In genomic region chr14:74457511-74457910, GRCh38 we compare ENCODE assay signal across 29 cellular contexts. TPM values are rescaled to one million over a fixed set of nuclear protein-coding genes. Genes with fewer than 3 reads are reported as not detected.
"Had no signal": no experiment of that assay in that cellular context is flagged by ENCODE, and none has a peak within 500 bp of the region (broad histone marks: within the 10 kb centered on the region; RNA-seq: fewer than 3 reads in every experiment).

No MANE protein-coding gene starts in this region.

- H3K4me3 Mint-ChIP-seq: activated CD4-positive, alpha-beta T cell treated with anti-CD3 and anti-CD28 coated beads for 36 hours; activated naive CD4-positive, alpha-beta T cell treated with anti-CD3 and anti-CD28 coated beads for 36 hours; activated naive CD8-positive, alpha-beta T cell treated with anti-CD3 and anti-CD28 coated beads, Interleukin-2, amount 10 ng/mL, durations not matched to agents 7 days and 5 days; central memory CD8-positive, alpha-beta T cell; effector memory CD8-positive, alpha-beta T cell; mesothelial cell of epicardium; naive thymus-derived CD8-positive, alpha-beta T cell; WTC11 had no signal

- FAIRE-seq: colon, keratinocyte, pancreas had no signal

- H3K4me3 ChIP-seq: breast epithelium, esophagus squamous epithelium, gastrocnemius medialis, heart right ventricle, lung, pancreas, upper lobe of left lung had no signal

- H3K27ac Mint-ChIP-seq: activated CD4-positive, alpha-beta T cell treated with anti-CD3 and anti-CD28 coated beads for 36 hours; activated naive CD4-positive, alpha-beta T cell treated with anti-CD3 and anti-CD28 coated beads for 36 hours; activated naive CD8-positive, alpha-beta T cell treated with anti-CD3 and anti-CD28 coated beads, Interleukin-2, amount 10 ng/mL, durations not matched to agents 7 days and 5 days; effector memory CD8-positive, alpha-beta T cell; mesothelial cell of epicardium; naive thymus-derived CD8-positive, alpha-beta T cell; WTC11 had no signal

- DNase-seq: activated CD4-positive, alpha-beta T cell treated with anti-CD3 and anti-CD28 coated beads for 36 hours; activated CD4-positive, alpha-beta T cell treated with anti-CD3 and anti-CD28 coated beads, Interleukin-2, amount 50 U/mL, for 4 hours; activated CD8-positive, alpha-beta memory T cell treated with anti-CD3 and anti-CD28 coated beads for 24 hours; activated naive CD4-positive, alpha-beta T cell treated with anti-CD3 and anti-CD28 coated beads for 36 hours; activated naive CD8-positive, alpha-beta T cell treated with anti-CD3 and anti-CD28 coated beads, Interleukin-2, amount 10 ng/mL, durations not matched to agents 7 days and 5 days; activated T-cell treated with anti-CD3 and anti-CD28 coated beads, Interleukin-2, amount 50 U/mL, for 48 hours; amniotic stem cell; effector memory CD8-positive, alpha-beta T cell; esophagus squamous epithelium; gastrocnemius medialis; heart right ventricle; naive thymus-derived CD8-positive, alpha-beta T cell; pancreas; right cardiac atrium; stimulated activated CD4-positive, alpha-beta T cell treated with anti-CD3 and anti-CD28 coated beads, Interleukin-4, amount 100 ng/mL, for 4 hours; stimulated activated naive CD8-positive, alpha-beta T cell treated with anti-CD3 and anti-CD28 coated beads, Interleukin-15, Interleukin-2, amounts not matched to agents 100 U/mL and 50 U/mL, for 24 hours; T-helper 1 cell; upper lobe of left lung had no signal

- H3K36me3 ChIP-seq: breast epithelium, esophagus squamous epithelium, gastrocnemius medialis, heart right ventricle, neutrophil, pancreas, upper lobe of left lung had no signal

- H3K9me3 Mint-ChIP-seq: activated naive CD8-positive, alpha-beta T cell treated with anti-CD3 and anti-CD28 coated beads, Interleukin-2, amount 10 ng/mL, durations not matched to agents 7 days and 5 days; central memory CD8-positive, alpha-beta T cell; effector memory CD8-positive, alpha-beta T cell had no signal

- H3K4me1 ChIP-seq: breast epithelium, gastrocnemius medialis, pancreas had no signal

- H3K27ac ChIP-seq: breast epithelium, esophagus squamous epithelium, gastrocnemius medialis, heart right ventricle, neutrophil, pancreas, upper lobe of left lung had no signal

- H3K4me1 Mint-ChIP-seq: activated CD4-positive, alpha-beta T cell treated with anti-CD3 and anti-CD28 coated beads for 36 hours; activated naive CD8-positive, alpha-beta T cell treated with anti-CD3 and anti-CD28 coated beads, Interleukin-2, amount 10 ng/mL, durations not matched to agents 7 days and 5 days; central memory CD8-positive, alpha-beta T cell had no signal

- H3K27me3 ChIP-seq: breast epithelium, esophagus squamous epithelium, gastrocnemius medialis, heart right ventricle, pancreas, upper lobe of left lung had no signal

- ATAC-seq: activated CD4-positive, alpha-beta T cell treated with anti-CD3 and anti-CD28 coated beads for 36 hours; effector memory CD8-positive, alpha-beta T cell; gastrocnemius medialis; heart right ventricle; left lobe of liver; naive thymus-derived CD8-positive, alpha-beta T cell; pancreas; right cardiac atrium; stimulated activated naive CD8-positive, alpha-beta T cell treated with anti-CD3 and anti-CD28 coated beads, Interleukin-15, Interleukin-2, amounts not matched to agents 100 U/mL and 50 U/mL, for 24 hours had no signal

- H3K36me3 Mint-ChIP-seq: activated naive CD8-positive, alpha-beta T cell treated with anti-CD3 and anti-CD28 coated beads, Interleukin-2, amount 10 ng/mL, durations not matched to agents 7 days and 5 days had no signal

- H3K9me3 ChIP-seq: breast epithelium, esophagus squamous epithelium, gastrocnemius medialis, heart right ventricle, neutrophil, pancreas, upper lobe of left lung had no signal

RNA-seq across cellular contexts. Expression of gene SYNDIG1L, which starts 31.5 kb away (rescaled TPM):
- total RNA-seq: activated CD4-positive, alpha-beta T cell treated with anti-CD3 and anti-CD28 coated beads for 36 hours; activated naive CD4-positive, alpha-beta T cell treated with anti-CD3 and anti-CD28 coated beads for 36 hours; activated naive CD8-positive, alpha-beta T cell treated with anti-CD3 and anti-CD28 coated beads, Interleukin-2, amount 10 ng/mL, durations not matched to agents 7 days and 5 days; dermis microvascular lymphatic vessel endothelial cell; gastrocnemius medialis; left lobe of liver; pulmonary artery endothelial cell had no signal
- polyA plus RNA-seq: keratinocyte had no signal
